Comparison of ENCODE assay signal across 18 cellular contexts in genomic region chr15:51103330-51103729, GRCh38. TPM values are rescaled to one million over a fixed set of nuclear protein-coding genes. Genes with fewer than 3 reads are reported as not detected.
A peak's percentile ranks its signal among the peaks of the same experiment; 100 is the strongest.
DNase-seq lines count a peak whose midpoint lies in the region; ATAC-seq and TF ChIP-seq lines count a peak whose summit lies in the region.
"Had no signal": no experiment of that assay in that cellular context is flagged by ENCODE, and none has a peak within 500 bp of the region (broad histone marks: within the 10 kb centered on the region; RNA-seq: fewer than 3 reads in every experiment).

No MANE protein-coding gene starts in this region.

- CTCF ChIA-PET in PC-9 (lab: Charles Lee) = no interaction called here

- H4K20me1 ChIP-seq in PC-9 (ENCODE audit: insufficient read depth) = no peaks in the 10 kb centered on the region

- H3K27ac ChIP-seq in coronary artery (peak overlapping the region; percentile 71 to 84), lower lobe of right lung (peak overlapping the region; percentile 66), aorta (ENCODE audit: low read depth in 1 of 2, low read length in 2 of 2) (peak overlapping the region in 1 of 2 donors; percentile 36), caudate nucleus (ENCODE audit: low read depth, low read length) (no peak overlapping the region), PC-9 (no peak overlapping the region)
- H3K27ac ChIP-seq: dorsolateral prefrontal cortex had no signal

- H2AFZ ChIP-seq in PC-9 = no peak overlapping the region

- TF ChIP-seq CTCF in HFF-Myc (IDR thresholded peaks at IDR 0.05; ENCODE audit: low read depth, low read length, missing control alignments) = no peak
- TF ChIP-seq CTCF in coronary artery (IDR thresholded peaks at IDR 0.05) = no peak
- TF ChIP-seq CTCF in lower lobe of right lung (IDR thresholded peaks at IDR 0.05) = no peak
- no peak for TF ChIP-seq CTCF in PC-9 (conservative IDR thresholded peaks at IDR 0.05)

- H3K4me1 ChIP-seq in lower lobe of right lung (peaks cover 6% of the 10 kb centered on the region), aorta (ENCODE audit: control insufficient read depth in 1 of 2, insufficient read depth in 2 of 2, low read length in 2 of 2) (peaks cover 0 to 8% of the 10 kb centered on the region in 2 donors), PC-9 (replicated peaks; ENCODE audit: insufficient read depth) (no peaks in the 10 kb centered on the region)

- H3K4me3 ChIP-seq in HFF-Myc (replicated peaks; ENCODE audit: low read depth, low read length) (no peak overlapping the region), coronary artery (no peak overlapping the region), lower lobe of right lung (no peak overlapping the region), aorta (ENCODE audit: low read length in 2 of 2) (no peak overlapping the region), PC-9 (no peak overlapping the region)
- H3K4me3 ChIP-seq: dorsolateral prefrontal cortex had no signal

- H3K36me3 ChIP-seq in lower lobe of right lung (no peaks in the 10 kb centered on the region), aorta (ENCODE audit: control insufficient read depth in 1 of 2, insufficient read depth in 2 of 2, low read length in 1 of 2) (no peaks in the 10 kb centered on the region), PC-9 (ENCODE audit: low read depth) (no peaks in the 10 kb centered on the region)

- no peak overlapping the region for H3K4me2 ChIP-seq in PC-9

- H3K79me2 ChIP-seq in PC-9 (ENCODE audit: low read depth) = no peaks in the 10 kb centered on the region
- H3K79me2 ChIP-seq: parathyroid adenoma had no signal

- H3K27me3 ChIP-seq in lower lobe of right lung (ENCODE audit: low read depth) (no peaks in the 10 kb centered on the region), aorta (ENCODE audit: control insufficient read depth in 1 of 2, insufficient read depth in 2 of 2, low read length in 1 of 2) (no peaks in the 10 kb centered on the region), PC-9 (ENCODE audit: insufficient read depth, low read depth) (no peaks in the 10 kb centered on the region; the same call in 1 of the 2 replicates)

- POLR2A ChIA-PET in PC-9 (lab: Charles Lee; ENCODE audit: unreplicated experiment) = no interaction called here

- H3K9me2 ChIP-seq in PC-9 (ENCODE audit: insufficient read depth) = no peaks in the 10 kb centered on the region

- H3F3A ChIP-seq in PC-9 (ENCODE audit: insufficient read depth, low read depth) = no peaks in the 10 kb centered on the region

- WGBS in aorta, 2 donors = 24 to 30% methylated on average over 1 of the region's 1 CpG

- ATAC-seq in lower lobe of right lung (peak in 1 of 2 donors; percentile 45), aorta (ENCODE audit: low FRiP score) (peak; percentile 67), HG02981 (IDR thresholded peaks at IDR 0.05; ENCODE audit: unreplicated experiment) (no peak)
- ATAC-seq: activated T-cell treated with anti-CD3 and anti-CD28 coated beads, Interleukin-2, amount 50 U/mL, for 72 hours had no signal

- intact Hi-C loops in lower lobe of right lung (cut with DNase I) (no loop called here), aorta (cut with DNase I) (loop anchor here in 1 of 2 donors (5.0 kb wide), 1 partner anchor 126 kb away; no protein-coding TSS in a partner anchor), PC-9 (cut with micrococcal nuclease; ENCODE audit: unreplicated experiment) (no loop called here)

- DNase-seq in HFF-Myc (ENCODE audit: extremely low read depth, low read depth) = peak; percentile 2
- DNase-seq in coronary artery (ENCODE audit: low spot score) = no peak
- DNase-seq in lower lobe of right lung = no peak
- no peak for DNase-seq in aorta
- no peak for DNase-seq in caudate nucleus (lab: John Stamatoyannopoulos, UW)
- DNase-seq in PC-9 = no peak
- DNase-seq: activated CD4-positive, alpha-beta T cell treated with anti-CD3 and anti-CD28 coated beads, Interleukin-2, amount 50 U/mL, for 1 hour; activated T-cell treated with anti-CD3 and anti-CD28 coated beads, Interleukin-2, amount 50 U/mL, for 72 hours; anterior cingulate cortex; CD4-positive, alpha-beta T cell; dorsolateral prefrontal cortex; islet precursor cell; MV-4-11; NCI-H2171; Right ventricle myocardium superior; substantia nigra had no signal

- no TSS peak for BruUV-seq in PC-9 (replicated peaks; lab: Mats Ljungman, UMichigan)

- H3K9me3 ChIP-seq in lower lobe of right lung (no peaks in the 10 kb centered on the region), aorta (ENCODE audit: control insufficient read depth, low read length) (no peaks in the 10 kb centered on the region), PC-9 (ENCODE audit: insufficient read depth, low read depth) (no peaks in the 10 kb centered on the region)

RNA-seq across cellular contexts. Expression of gene TNFAIP8L3, which starts 8.6 kb away (rescaled TPM):
- total RNA-seq in lower lobe of right lung (10.4 TPM), aorta (10 to 100 TPM; 24.5 to 48.4 TPM), PC-9 (2021) (0.20 TPM in 1 of 2 replicates, not detected in the other)
- polyA plus RNA-seq in aorta = 10 to 100 TPM; 26.4 to 28.0 TPM
- total RNA-seq: CD4-positive, alpha-beta T cell had no signal

Comparison
In these comparisons a context has a peak if more than half of its experiments do, and no peak if none do; other contexts are left out.
1. H3K27ac ChIP-seq: peak in coronary artery (2 of 2) and lower lobe of right lung (single experiment); none in caudate nucleus (single experiment) and PC-9 (single experiment).